In genomic region chr18:47797126-47797525, GRCh38 we compare ENCODE assay signal across 38 cellular contexts.
"Had no signal": no experiment of that assay in that cellular context is flagged by ENCODE, and none has a peak within 500 bp of the region (broad histone marks: within the 10 kb centered on the region; RNA-seq: fewer than 3 reads in every experiment).

No MANE protein-coding gene starts in this region.

- H3K4me1 ChIP-seq: adrenal gland, body of pancreas had no signal

- H3K9me3 Mint-ChIP-seq: activated naive CD4-positive, alpha-beta T cell treated with anti-CD3 and anti-CD28 coated beads for 36 hours; activated naive CD4-positive, alpha-beta T cell treated with anti-CD3 and anti-CD28 coated beads, Interleukin-2, amount 10 ng/mL, durations not matched to agents 7 days and 5 days; activated naive CD4-positive, alpha-beta T cell treated with anti-CD3 and anti-CD28 coated beads, Interleukin-2, amount 50 U/mL, for 24 hours; activated naive CD4-positive, alpha-beta T cell treated with anti-CD3 and anti-CD28 coated beads, Interleukin-2, amount 50 U/mL, for 72 hours; activated naive CD8-positive, alpha-beta T cell treated with anti-CD3 and anti-CD28 coated beads for 36 hours; activated naive CD8-positive, alpha-beta T cell treated with anti-CD3 and anti-CD28 coated beads, Interleukin-2, amount 10 ng/mL, durations not matched to agents 7 days and 5 days; activated naive CD8-positive, alpha-beta T cell treated with anti-CD3 and anti-CD28 coated beads, Interleukin-2, amount 50 U/mL, for 24 hours; activated T-cell treated with anti-CD3 and anti-CD28 coated beads, Interleukin-2, amount 50 U/mL, for 24 hours; activated T-cell treated with anti-CD3 and anti-CD28 coated beads, Interleukin-2, amount 50 U/mL, for 4 hours; activated T-cell treated with anti-CD3 and anti-CD28 coated beads, Interleukin-2, amount 50 U/mL, for 72 hours; activated T-helper 1 cell treated with anti-CD3 and anti-CD28 coated beads, Interleukin-12 subunit alpha, Interleukin-12 subunit beta, Interleukin-2, Interleukin-4 antibody, amounts not matched to agents 30 ng/mL and 10 ng/mL and 1 ng/mL, durations not matched to agents 14 hours and 24 hours and 36 hours; activated T-helper 17 cell treated with anti-CD3 and anti-CD28 coated beads, Interleukin-2, amount 50 U/mL, for 72 hours; activated T-helper 2 cell treated with anti-CD3 and anti-CD28 coated beads, Interferon-gamma antibody, Interleukin-2, Interleukin-4, amounts not matched to agents 10 μg/mL and 5 μg/mL and 100 μg/mL, durations not matched to agents 14 hours and 24 hours and 36 hours; central memory CD8-positive, alpha-beta T cell had no signal

- H3K4me1 Mint-ChIP-seq: activated naive CD4-positive, alpha-beta T cell treated with anti-CD3 and anti-CD28 coated beads, Interleukin-2, amount 10 ng/mL, durations not matched to agents 7 days and 5 days; activated naive CD4-positive, alpha-beta T cell treated with anti-CD3 and anti-CD28 coated beads, Interleukin-2, amount 50 U/mL, for 24 hours; activated naive CD8-positive, alpha-beta T cell treated with anti-CD3 and anti-CD28 coated beads for 36 hours; activated naive CD8-positive, alpha-beta T cell treated with anti-CD3 and anti-CD28 coated beads, Interleukin-2, amount 10 ng/mL, durations not matched to agents 7 days and 5 days; activated naive CD8-positive, alpha-beta T cell treated with anti-CD3 and anti-CD28 coated beads, Interleukin-2, amount 50 U/mL, for 24 hours; activated T-helper 17 cell treated with anti-CD3 and anti-CD28 coated beads, Interleukin-2, amount 50 U/mL, for 72 hours; central memory CD8-positive, alpha-beta T cell had no signal

- H3K9me3 ChIP-seq: adrenal gland, ascending aorta, body of pancreas, breast epithelium had no signal

- H3K27ac Mint-ChIP-seq: activated naive CD4-positive, alpha-beta T cell treated with anti-CD3 and anti-CD28 coated beads for 36 hours; activated naive CD4-positive, alpha-beta T cell treated with anti-CD3 and anti-CD28 coated beads, Interleukin-2, amount 10 ng/mL, durations not matched to agents 7 days and 5 days; activated naive CD4-positive, alpha-beta T cell treated with anti-CD3 and anti-CD28 coated beads, Interleukin-2, amount 50 U/mL, for 24 hours; activated naive CD4-positive, alpha-beta T cell treated with anti-CD3 and anti-CD28 coated beads, Interleukin-2, amount 50 U/mL, for 72 hours; activated naive CD8-positive, alpha-beta T cell; activated naive CD8-positive, alpha-beta T cell treated with anti-CD3 and anti-CD28 coated beads for 36 hours; activated naive CD8-positive, alpha-beta T cell treated with anti-CD3 and anti-CD28 coated beads, Interleukin-2, amount 10 ng/mL, durations not matched to agents 7 days and 5 days; activated naive CD8-positive, alpha-beta T cell treated with anti-CD3 and anti-CD28 coated beads, Interleukin-2, amount 50 U/mL, for 24 hours; activated T-cell treated with anti-CD3 and anti-CD28 coated beads, Interleukin-2, amount 50 U/mL, for 24 hours; activated T-cell treated with anti-CD3 and anti-CD28 coated beads, Interleukin-2, amount 50 U/mL, for 72 hours; activated T-helper 1 cell treated with anti-CD3 and anti-CD28 coated beads, Interleukin-12 subunit alpha, Interleukin-12 subunit beta, Interleukin-2, Interleukin-4 antibody, amounts not matched to agents 30 ng/mL and 10 ng/mL and 1 ng/mL, durations not matched to agents 14 hours and 24 hours and 36 hours; activated T-helper 17 cell treated with anti-CD3 and anti-CD28 coated beads, Interleukin-2, amount 50 U/mL, for 72 hours; activated T-helper 2 cell treated with anti-CD3 and anti-CD28 coated beads, Interferon-gamma antibody, Interleukin-2, Interleukin-4, amounts not matched to agents 10 μg/mL and 5 μg/mL and 100 μg/mL, durations not matched to agents 14 hours and 24 hours and 36 hours; brain had no signal

- H3K4me3 Mint-ChIP-seq: activated naive CD4-positive, alpha-beta T cell treated with anti-CD3 and anti-CD28 coated beads for 36 hours; activated naive CD4-positive, alpha-beta T cell treated with anti-CD3 and anti-CD28 coated beads, Interleukin-2, amount 10 ng/mL, durations not matched to agents 7 days and 5 days; activated naive CD4-positive, alpha-beta T cell treated with anti-CD3 and anti-CD28 coated beads, Interleukin-2, amount 50 U/mL, for 24 hours; activated naive CD8-positive, alpha-beta T cell; activated naive CD8-positive, alpha-beta T cell treated with anti-CD3 and anti-CD28 coated beads for 36 hours; activated naive CD8-positive, alpha-beta T cell treated with anti-CD3 and anti-CD28 coated beads, Interleukin-2, amount 10 ng/mL, durations not matched to agents 7 days and 5 days; activated naive CD8-positive, alpha-beta T cell treated with anti-CD3 and anti-CD28 coated beads, Interleukin-2, amount 50 U/mL, for 24 hours; activated T-cell treated with anti-CD3 and anti-CD28 coated beads, Interleukin-2, amount 50 U/mL, for 24 hours; activated T-cell treated with anti-CD3 and anti-CD28 coated beads, Interleukin-2, amount 50 U/mL, for 4 hours; activated T-cell treated with anti-CD3 and anti-CD28 coated beads, Interleukin-2, amount 50 U/mL, for 72 hours; activated T-helper 1 cell treated with anti-CD3 and anti-CD28 coated beads, Interleukin-12 subunit alpha, Interleukin-12 subunit beta, Interleukin-2, Interleukin-4 antibody, amounts not matched to agents 30 ng/mL and 10 ng/mL and 1 ng/mL, durations not matched to agents 14 hours and 24 hours and 36 hours; activated T-helper 17 cell treated with anti-CD3 and anti-CD28 coated beads, Interleukin-2, amount 50 U/mL, for 72 hours; brain; central memory CD8-positive, alpha-beta T cell had no signal

- H3K27me3 ChIP-seq: adrenal gland, ascending aorta, body of pancreas, brain microvascular endothelial cell, breast epithelium, cardiac muscle cell had no signal

- ATAC-seq: activated naive CD4-positive, alpha-beta T cell treated with anti-CD3 and anti-CD28 coated beads, Interleukin-2, amount 50 U/mL, for 72 hours; activated naive CD8-positive, alpha-beta T cell treated with anti-CD3 and anti-CD28 coated beads, Interleukin-2, amount 50 U/mL, for 24 hours; activated T-cell treated with anti-CD3 and anti-CD28 coated beads, Interleukin-2, amount 50 U/mL, for 4 hours; activated T-cell treated with anti-CD3 and anti-CD28 coated beads, Interleukin-2, amount 50 U/mL, for 72 hours; activated T-helper 17 cell treated with anti-CD3 and anti-CD28 coated beads, Interleukin-2, amount 50 U/mL, for 72 hours; body of pancreas had no signal

- H3K27ac ChIP-seq: adrenal gland, ascending aorta, body of pancreas, brain microvascular endothelial cell, breast epithelium, cardiac muscle cell had no signal

- H3K36me3 ChIP-seq: adrenal gland, ascending aorta, brain microvascular endothelial cell, breast epithelium, cardiac muscle cell had no signal

- DNase-seq: activated effector memory CD4-positive, alpha-beta T cell treated with anti-CD3 and anti-CD28 coated beads, Interleukin-2, amount 50 U/mL, for 16 hours; activated effector memory CD4-positive, alpha-beta T cell treated with Interleukin-2 at 50 U/mL for 16 hours; activated gamma-delta T cell; activated gamma-delta T cell treated with Interleukin-2 at 50 U/mL for 16 hours; activated naive CD4-positive, alpha-beta T cell; activated naive CD4-positive, alpha-beta T cell treated with anti-CD3 and anti-CD28 coated beads for 36 hours; activated naive CD4-positive, alpha-beta T cell treated with anti-CD3 and anti-CD28 coated beads, Interleukin-2, amount 10 ng/mL, durations not matched to agents 7 days and 5 days; activated naive CD4-positive, alpha-beta T cell treated with anti-CD3 and anti-CD28 coated beads, Interleukin-2, amount 50 U/mL, for 16 hours; activated naive CD4-positive, alpha-beta T cell treated with Interleukin-2 at 50 U/mL for 16 hours; activated naive CD8-positive, alpha-beta T cell treated with anti-CD3 and anti-CD28 coated beads for 36 hours; activated naive CD8-positive, alpha-beta T cell treated with anti-CD3 and anti-CD28 coated beads, Interleukin-2, amount 10 ng/mL, durations not matched to agents 7 days and 5 days; activated naive CD8-positive, alpha-beta T cell treated with anti-CD3 and anti-CD28 coated beads, Interleukin-2, amount 50 U/mL, for 24 hours; activated T-cell treated with anti-CD3 and anti-CD28 coated beads, Interleukin-2, amount 50 U/mL, for 1 hour; activated T-cell treated with anti-CD3 and anti-CD28 coated beads, Interleukin-2, amount 50 U/mL, for 24 hours; activated T-cell treated with anti-CD3 and anti-CD28 coated beads, Interleukin-2, amount 50 U/mL, for 4 hours; activated T-cell treated with anti-CD3 and anti-CD28 coated beads, Interleukin-2, amount 50 U/mL, for 48 hours; activated T-cell treated with anti-CD3 and anti-CD28 coated beads, Interleukin-2, amount 50 U/mL, for 72 hours; adrenal gland; amniotic stem cell; amygdala; anterior cingulate cortex; aorta; body of pancreas; brain microvascular endothelial cell; caudate nucleus; central memory CD4-positive, alpha-beta T cell; cerebellar nuclear complex had no signal

- H3K4me3 ChIP-seq: adrenal gland, ascending aorta, body of pancreas, breast epithelium, cardiac muscle cell had no signal

- H3K36me3 Mint-ChIP-seq: activated naive CD4-positive, alpha-beta T cell treated with anti-CD3 and anti-CD28 coated beads, Interleukin-2, amount 10 ng/mL, durations not matched to agents 7 days and 5 days; activated naive CD4-positive, alpha-beta T cell treated with anti-CD3 and anti-CD28 coated beads, Interleukin-2, amount 50 U/mL, for 24 hours; activated naive CD4-positive, alpha-beta T cell treated with anti-CD3 and anti-CD28 coated beads, Interleukin-2, amount 50 U/mL, for 72 hours; activated naive CD8-positive, alpha-beta T cell; activated naive CD8-positive, alpha-beta T cell treated with anti-CD3 and anti-CD28 coated beads for 36 hours; activated naive CD8-positive, alpha-beta T cell treated with anti-CD3 and anti-CD28 coated beads, Interleukin-2, amount 10 ng/mL, durations not matched to agents 7 days and 5 days; brain had no signal
